In the genomic region with DNA sequence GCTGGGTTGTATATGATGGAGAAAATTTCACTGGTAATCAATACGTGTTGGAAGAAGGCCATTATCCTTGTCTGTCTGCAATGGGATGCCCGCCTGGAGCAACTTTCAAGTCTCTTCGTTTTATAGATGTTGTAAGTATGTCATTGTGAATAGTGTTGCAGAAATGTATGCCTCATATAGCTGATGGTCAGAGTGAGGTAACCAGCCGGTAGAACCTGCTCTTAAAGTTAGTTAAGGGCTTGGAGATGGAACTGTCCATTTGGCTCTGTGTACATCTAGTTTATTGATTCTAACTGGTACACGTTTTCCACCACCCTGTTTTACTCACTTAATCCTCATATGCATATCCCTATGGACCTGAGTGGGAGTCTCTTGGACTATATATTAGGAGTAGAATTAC, we compare ENCODE assay signal across 20 cellular contexts.
"Had no signal": no experiment of that assay in that cellular context is flagged by ENCODE, and none has a peak within 500 bp of the region (broad histone marks: within the 10 kb centered on the region; RNA-seq: fewer than 3 reads in every experiment).

No MANE protein-coding gene starts in this region.

- H3K27ac ChIP-seq: left lung, lower lobe of right lung, neural progenitor cell, tibial nerve had no signal

- DNase-seq: activated CD4-positive, alpha-beta memory T cell treated with anti-CD3 and anti-CD28 coated beads for 36 hours; activated CD4-positive, alpha-beta T cell treated with anti-CD3 and anti-CD28 coated beads for 4 hours; activated CD8-positive, alpha-beta memory T cell treated with anti-CD3 and anti-CD28 coated beads, Interleukin-2, amount 50 U/mL, for 4 hours; activated gamma-delta T cell; activated naive CD4-positive, alpha-beta T cell treated with anti-CD3 and anti-CD28 coated beads, Interleukin-2, amount 10 ng/mL, durations not matched to agents 7 days and 5 days; activated T-cell treated with anti-CD3 and anti-CD28 coated beads, Interleukin-2, amount 50 U/mL, for 1 hour; amygdala; endodermal cell; left lung; lower lobe of right lung; mesendoderm; natural killer cell; posterior cingulate gyrus; right cardiac atrium; stimulated activated CD4-positive, alpha-beta T cell treated with anti-CD3 and anti-CD28 coated beads, Interleukin-15, amount 100 ng/mL, for 24 hours; stimulated activated CD4-positive, alpha-beta T cell treated with anti-CD3 and anti-CD28 coated beads, Interleukin-2, amount 100 ng/mL, for 24 hours; stimulated activated naive CD4-positive, alpha-beta T cell treated with Interleukin-2 at 50 U/mL for 16 hours had no signal

- H3K4me2 ChIP-seq: neural progenitor cell had no signal

- H3K36me3 Mint-ChIP-seq: neural progenitor cell had no signal

- H3K9me3 Mint-ChIP-seq: endodermal cell, natural killer cell, neural progenitor cell had no signal

- H3K36me3 ChIP-seq: neural progenitor cell had no signal

- H3K4me1 ChIP-seq: lower lobe of right lung, neural progenitor cell had no signal

- H3K4me3 ChIP-seq: left lung, lower lobe of right lung, neural progenitor cell, tibial nerve had no signal

- H3K27me3 Mint-ChIP-seq: activated CD4-positive, alpha-beta memory T cell treated with anti-CD3 and anti-CD28 coated beads for 36 hours; activated naive CD4-positive, alpha-beta T cell treated with anti-CD3 and anti-CD28 coated beads, Interleukin-2, amount 10 ng/mL, durations not matched to agents 7 days and 5 days had no signal

- H3K9me3 ChIP-seq: left lung, lower lobe of right lung, tibial nerve had no signal

- H3K27me3 ChIP-seq: left lung, neural progenitor cell, tibial nerve had no signal

- H3K9ac ChIP-seq: neural progenitor cell had no signal

- H2AFZ ChIP-seq: neural progenitor cell had no signal

- H3K27ac Mint-ChIP-seq: activated CD4-positive, alpha-beta memory T cell treated with anti-CD3 and anti-CD28 coated beads for 36 hours; activated naive CD4-positive, alpha-beta T cell treated with anti-CD3 and anti-CD28 coated beads, Interleukin-2, amount 10 ng/mL, durations not matched to agents 7 days and 5 days; endodermal cell; neural progenitor cell had no signal

- H3K4me3 Mint-ChIP-seq: activated CD4-positive, alpha-beta memory T cell treated with anti-CD3 and anti-CD28 coated beads for 36 hours; activated naive CD4-positive, alpha-beta T cell treated with anti-CD3 and anti-CD28 coated beads, Interleukin-2, amount 10 ng/mL, durations not matched to agents 7 days and 5 days; endodermal cell; natural killer cell; neural progenitor cell had no signal

- ATAC-seq: lower lobe of right lung, right cardiac atrium had no signal

- FAIRE-seq: frontal cortex had no signal

- H3K4me1 Mint-ChIP-seq: activated naive CD4-positive, alpha-beta T cell treated with anti-CD3 and anti-CD28 coated beads, Interleukin-2, amount 10 ng/mL, durations not matched to agents 7 days and 5 days; endodermal cell; neural progenitor cell had no signal
